In genomic region chr11:133894956-133895549, GRCh38 we compare ENCODE assay signal across 13 cellular contexts. TPM values are rescaled to one million over a fixed set of nuclear protein-coding genes. Genes with fewer than 3 reads are reported as not detected.
DNase-seq lines count a peak whose midpoint lies in the region; ATAC-seq and TF ChIP-seq lines count a peak whose summit lies in the region.
"Had no signal": no experiment of that assay in that cellular context is flagged by ENCODE, and none has a peak within 500 bp of the region (broad histone marks: within the 10 kb centered on the region; RNA-seq: fewer than 3 reads in every experiment).

No MANE protein-coding gene starts in this region.

- H3K36me3 ChIP-seq in ascending aorta = peaks cover 4% of the 10 kb centered on the region in 2 donors

- intact Hi-C loops in ascending aorta (cut with DNase I) = no loop called here

- no peaks in the 10 kb centered on the region for H3K4me1 ChIP-seq in ascending aorta

- no peaks in the 10 kb centered on the region for H3K27me3 ChIP-seq in ascending aorta
- H3K27me3 ChIP-seq: tibial artery had no signal

- no peak overlapping the region for H3K27ac ChIP-seq in ascending aorta
- H3K27ac ChIP-seq: tibial artery had no signal

- no peak overlapping the region for H3K4me3 ChIP-seq in ascending aorta
- H3K4me3 ChIP-seq: tibial artery had no signal

- no peaks in the 10 kb centered on the region for H3K9me3 ChIP-seq in ascending aorta
- H3K9me3 ChIP-seq: tibial artery had no signal

- ATAC-seq in GM19328 (IDR thresholded peaks at IDR 0.05; ENCODE audit: unreplicated experiment) (peak; percentile 52), HG03108 (IDR thresholded peaks at IDR 0.05; ENCODE audit: unreplicated experiment) (peak; percentile 52)

- peak; percentile 59 for DNase-seq in AG20443 (ENCODE audit: low spot score)
- peak; percentile 2 for DNase-seq in glomerular visceral epithelial cell (ENCODE audit: extremely low spot score)
- DNase-seq in inferior parietal cortex (ENCODE audit: extremely low spot score) = no peak
- DNase-seq in ascending aorta (ENCODE audit: low spot score in 2 of 2) = no peak
- no peak for DNase-seq in activated CD8-positive, alpha-beta memory T cell treated with anti-CD3 and anti-CD28 coated beads, Interleukin-2, amount 50 U/mL, for 48 hours
- DNase-seq in NCI-H2029 (lab: John Stamatoyannopoulos, UW) = no peak
- DNase-seq: CD4-positive, CD25-positive, alpha-beta regulatory T cell; effector CD8-positive, alpha-beta T cell had no signal

- no peak for TF ChIP-seq CTCF in ascending aorta (IDR thresholded peaks at IDR 0.05)

RNA-seq across cellular contexts. Expression of gene SPATA19, which starts 49.7 kb away (rescaled TPM):
- total RNA-seq in ascending aorta = not detected
- total RNA-seq: activated T-helper 1 cell treated with anti-CD3 and anti-CD28 coated beads, Interleukin-12 subunit alpha, Interleukin-12 subunit beta, Interleukin-2, Interleukin-4 antibody, amounts not matched to agents 30 ng/mL and 10 ng/mL and 1 ng/mL, durations not matched to agents 14 hours and 24 hours and 36 hours; CD4-positive, CD25-positive, alpha-beta regulatory T cell; SK-MEL-5 had no signal

Comparison
In these comparisons a context has a peak if more than half of its experiments do, and no peak if none do; other contexts are left out.
1. DNase-seq: peak in AG20443 (single experiment) and glomerular visceral epithelial cell (single experiment); none in inferior parietal cortex (single experiment), ascending aorta (0 of 2), activated CD8-positive, alpha-beta memory T cell treated with anti-CD3 and anti-CD28 coated beads, Interleukin-2, amount 50 U/mL, for 48 hours (single experiment) and NCI-H2029 (single experiment).